ENCODE assay signal across 34 cellular contexts in the genomic region with DNA sequence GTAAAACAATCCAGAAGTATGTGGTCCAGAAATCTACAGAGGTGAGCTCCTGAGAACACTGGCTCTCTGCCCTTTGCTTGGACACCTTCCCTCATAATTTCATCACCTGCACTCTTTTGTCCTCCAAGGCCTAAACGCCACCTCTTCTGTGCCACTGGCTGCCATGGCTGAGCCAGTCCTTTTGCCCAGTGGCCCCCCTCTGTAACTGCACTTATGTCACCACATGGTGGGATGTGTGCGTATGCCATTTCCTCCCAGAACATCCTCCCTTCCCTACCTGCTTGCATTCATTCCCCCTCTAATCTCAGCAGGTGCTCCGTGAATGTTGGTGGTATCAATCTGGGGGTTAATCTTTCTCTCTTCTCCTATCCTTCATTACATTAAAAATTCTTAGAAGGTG.
"Had no signal": no experiment of that assay in that cellular context is flagged by ENCODE, and none has a peak within 500 bp of the region (broad histone marks: within the 10 kb centered on the region; RNA-seq: fewer than 3 reads in every experiment).

No MANE protein-coding gene starts in this region.

- FAIRE-seq: endothelial cell of umbilical vein, kidney had no signal

- H3K36me3 ChIP-seq: ascending aorta, cardiac muscle cell, colonic mucosa, gastroesophageal sphincter, ovary, prostate gland, transverse colon, uterus had no signal

- H3K4me1 ChIP-seq: ascending aorta, colonic mucosa, gastroesophageal sphincter, prostate gland, testis, transverse colon, uterus had no signal

- DNase-seq: activated CD4-positive, alpha-beta T cell treated with anti-CD3 and anti-CD28 coated beads for 4 hours; activated CD4-positive, alpha-beta T cell treated with anti-CD3 and anti-CD28 coated beads, Interleukin-2, amount 50 U/mL, for 4 hours; activated CD8-positive, alpha-beta memory T cell treated with anti-CD3 and anti-CD28 coated beads, Interleukin-2, amount 50 U/mL, for 4 hours; activated gamma-delta T cell; activated naive CD4-positive, alpha-beta T cell treated with anti-CD3 and anti-CD28 coated beads, Interleukin-2, amount 10 ng/mL, durations not matched to agents 7 days and 5 days; activated naive CD8-positive, alpha-beta T cell treated with anti-CD3 and anti-CD28 coated beads, Interleukin-2, amount 10 ng/mL, durations not matched to agents 7 days and 5 days; activated T-cell treated with anti-CD3 and anti-CD28 coated beads, Interleukin-2, amount 50 U/mL, for 1 hour; cerebellar nuclear complex; colonic mucosa; effector memory CD8-positive, alpha-beta T cell; head of caudate nucleus; hypothalamus; immature natural killer cell; kidney; left colon; mammary epithelial cell; ovary; retina; stimulated activated CD4-positive, alpha-beta T cell treated with anti-CD3 and anti-CD28 coated beads, Interleukin-12 subunit alpha, Interleukin-12 subunit beta, amount 100 ng/mL, for 4 hours; stimulated activated CD4-positive, alpha-beta T cell treated with anti-CD3 and anti-CD28 coated beads, Interleukin-4, amount 100 ng/mL, for 1 hour; stimulated activated naive CD8-positive, alpha-beta T cell treated with anti-CD3 and anti-CD28 coated beads, Interleukin-15, Interleukin-2, amounts not matched to agents 100 U/mL and 50 U/mL, for 24 hours; testis; transverse colon; uterus had no signal

- H3K9me3 Mint-ChIP-seq: activated naive CD4-positive, alpha-beta T cell treated with anti-CD3 and anti-CD28 coated beads, Interleukin-2, amount 10 ng/mL, durations not matched to agents 7 days and 5 days; activated naive CD8-positive, alpha-beta T cell treated with anti-CD3 and anti-CD28 coated beads, Interleukin-2, amount 10 ng/mL, durations not matched to agents 7 days and 5 days; brain; effector memory CD8-positive, alpha-beta T cell; immature natural killer cell; nephron; T-helper 2 cell treated with Interferon-gamma antibody and Interleukin-4, amounts not matched to agents 5 μg/mL and 100 μg/mL, for 36 hours had no signal

- ATAC-seq: effector memory CD8-positive, alpha-beta T cell; gastroesophageal sphincter; sciatic nerve; stimulated activated naive CD8-positive, alpha-beta T cell treated with anti-CD3 and anti-CD28 coated beads, Interleukin-15, Interleukin-2, amounts not matched to agents 100 U/mL and 50 U/mL, for 24 hours had no signal

- H3K4me3 ChIP-seq: ascending aorta, cardiac muscle cell, colonic mucosa, gastroesophageal sphincter, ovary, prostate gland, skin epidermis, testis, transverse colon, uterus had no signal

- H3K4me1 Mint-ChIP-seq: activated naive CD4-positive, alpha-beta T cell treated with anti-CD3 and anti-CD28 coated beads, Interleukin-2, amount 10 ng/mL, durations not matched to agents 7 days and 5 days; brain; immature natural killer cell; nephron had no signal

- H3K27me3 ChIP-seq: ascending aorta, cardiac muscle cell, ovary, testis, uterus had no signal

- H3K4me3 Mint-ChIP-seq: activated naive CD4-positive, alpha-beta T cell treated with anti-CD3 and anti-CD28 coated beads, Interleukin-2, amount 10 ng/mL, durations not matched to agents 7 days and 5 days; activated naive CD8-positive, alpha-beta T cell treated with anti-CD3 and anti-CD28 coated beads, Interleukin-2, amount 10 ng/mL, durations not matched to agents 7 days and 5 days; brain; effector memory CD8-positive, alpha-beta T cell; immature natural killer cell; nephron; T-helper 2 cell treated with Interferon-gamma antibody and Interleukin-4, amounts not matched to agents 5 μg/mL and 100 μg/mL, for 36 hours had no signal

- H3K27ac Mint-ChIP-seq: activated naive CD4-positive, alpha-beta T cell treated with anti-CD3 and anti-CD28 coated beads, Interleukin-2, amount 10 ng/mL, durations not matched to agents 7 days and 5 days; activated naive CD8-positive, alpha-beta T cell treated with anti-CD3 and anti-CD28 coated beads, Interleukin-2, amount 10 ng/mL, durations not matched to agents 7 days and 5 days; brain; effector memory CD8-positive, alpha-beta T cell; immature natural killer cell; nephron; T-helper 2 cell treated with Interferon-gamma antibody and Interleukin-4, amounts not matched to agents 5 μg/mL and 100 μg/mL, for 36 hours had no signal

- H3K36me3 Mint-ChIP-seq: activated naive CD4-positive, alpha-beta T cell treated with anti-CD3 and anti-CD28 coated beads, Interleukin-2, amount 10 ng/mL, durations not matched to agents 7 days and 5 days; activated naive CD8-positive, alpha-beta T cell treated with anti-CD3 and anti-CD28 coated beads, Interleukin-2, amount 10 ng/mL, durations not matched to agents 7 days and 5 days; brain had no signal

- H3K9me3 ChIP-seq: ascending aorta, colonic mucosa, gastroesophageal sphincter, ovary, prostate gland, testis, transverse colon, uterus had no signal

- H3K27ac ChIP-seq: ascending aorta, cardiac muscle cell, colonic mucosa, gastroesophageal sphincter, ovary, prostate gland, skin epidermis, testis, transverse colon, uterus had no signal

- H3K27me3 Mint-ChIP-seq: effector memory CD8-positive, alpha-beta T cell had no signal
